8 cellular contexts compared by ENCODE assay signal in the genomic region with DNA sequence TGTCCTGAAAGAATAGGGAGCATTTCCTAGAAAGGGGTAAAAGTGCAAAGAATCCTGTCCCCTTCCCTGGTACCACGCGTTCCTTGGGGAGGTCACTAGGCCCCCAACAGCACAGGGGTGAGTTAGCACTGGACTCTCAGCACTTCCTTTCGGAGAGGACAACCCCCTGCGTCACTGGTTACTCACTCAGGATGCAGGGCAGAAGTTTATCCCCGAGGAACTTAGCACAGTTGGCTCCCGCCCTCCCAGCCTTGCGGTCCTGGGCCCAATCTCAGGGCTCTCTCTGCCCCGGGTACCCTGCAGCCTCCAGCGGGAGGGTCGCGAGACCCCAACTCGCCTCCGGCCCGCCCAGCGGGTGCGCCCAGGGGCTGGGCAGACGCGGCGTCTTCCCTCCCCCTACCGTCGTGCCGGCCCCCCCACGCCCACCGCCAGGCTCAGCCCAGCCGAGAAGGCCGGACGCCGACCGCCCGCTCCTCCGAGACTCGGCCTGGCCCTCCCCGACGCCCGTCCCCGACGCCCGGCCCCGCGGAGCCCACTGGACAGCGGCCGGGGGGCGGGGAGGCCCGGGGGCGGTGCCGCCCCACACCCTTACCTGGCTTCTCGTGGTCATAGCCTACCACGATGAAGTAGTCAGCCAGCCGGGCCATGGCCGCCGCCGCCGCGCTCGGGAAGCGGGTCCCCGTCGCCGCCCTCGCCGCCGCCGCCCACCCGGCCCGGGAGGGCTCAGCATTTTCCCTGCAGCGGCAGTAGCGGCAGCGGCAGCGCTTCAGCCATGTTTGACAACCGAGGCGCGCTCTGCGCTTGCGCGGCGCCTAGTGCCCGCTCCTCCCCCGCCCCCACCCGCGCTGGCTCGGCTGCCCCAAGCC. TPM values are rescaled to one million over a fixed set of nuclear protein-coding genes. Genes with fewer than 3 reads are reported as not detected.
A peak's percentile ranks its signal among the peaks of the same experiment; 100 is the strongest.
DNase-seq lines count a peak whose midpoint lies in the region; ATAC-seq and TF ChIP-seq lines count a peak whose summit lies in the region.

TSS of gene SBF2 (minus strand) at position 797 of the 866 bp plus-strand sequence. CDS start at position 647, 150 bp downstream.

- DNase-seq in HFFc6 (peak; percentile 89), NCI-H2227 (lab: John Stamatoyannopoulos, UW; ENCODE audit: unreplicated experiment) (peak; percentile 92), dedifferentiated amniotic fluid mesenchymal stem cell (ENCODE audit: extremely low spot score) (peak; percentile 80), left colon (peak; percentile 89 to 90), GM19240 (ENCODE audit: insufficient read length, low spot score) (no peak)
- peak; percentile 75 for DNase-seq in activated CD4-positive, alpha-beta T cell treated with anti-CD3 and anti-CD28 coated beads, Interleukin-2, amount 50 U/mL, for 1 hour
- peak; percentile 59 to 66 for DNase-seq in stimulated activated CD4-positive, alpha-beta T cell treated with anti-CD3 and anti-CD28 coated beads, Interleukin-1b, Interleukin-23, amount 100 ng/mL, for 1 hour (ENCODE audit: low read depth in 2 of 2)

- peaks cover 46% of the 10 kb centered on the region for H3K36me3 Mint-ChIP-seq in HFFc6 (ENCODE audit: low read depth)

- intact Hi-C loops in left colon (cut with DNase I, micrococcal nuclease) = no loop called here

- H3K36me3 ChIP-seq in ES-I3 (ENCODE audit: insufficient read depth, low read length) = no peaks in the 10 kb centered on the region

- H3K4me3 Mint-ChIP-seq in HFFc6 = peak within 1 kb of the TSS; percentile 95

- H3K4me1 Mint-ChIP-seq in HFFc6 (ENCODE audit: low read depth) = peaks cover 71% of the 10 kb centered on the region

- no peaks in the 10 kb centered on the region for H3K9me3 Mint-ChIP-seq in HFFc6

- H3K27me3 Mint-ChIP-seq in HFFc6 (ENCODE audit: insufficient read depth) = peaks cover 1% of the 10 kb centered on the region

- peak within 1 kb of the TSS; percentile 73 for H3K9ac ChIP-seq in ES-I3 (ENCODE audit: low read depth, low read length)

- peak; percentile 77 for ATAC-seq in left colon

- no peaks in the 10 kb centered on the region for H3K9me3 ChIP-seq in ES-I3 (ENCODE audit: control insufficient read depth, insufficient read depth, low read length)

- peak within 1 kb of the TSS; percentile 97 for H3K27ac Mint-ChIP-seq in HFFc6

- TF ChIP-seq CTCF in HFFc6 (IDR thresholded peaks at IDR 0.05) = no peak

- peaks cover 18% of the 10 kb centered on the region for H3K4me1 ChIP-seq in ES-I3 (ENCODE audit: insufficient read depth, low read length)

RNA-seq across cellular contexts. Expression of gene SBF2, which starts in this region (rescaled TPM):
- 10 to 100 TPM; 25.2 to 36.0 (median 30.7) TPM for total RNA-seq in HFFc6 (2021; fragmentation: NEBNext Ultra II Directional; extraction: Animal tissue kit (Norgen Biotek cat#: 25700))
- total RNA-seq in left colon = 10 to 100 TPM; 46.4 to 49.9 TPM
